ENCODE assay signal across 18 cellular contexts in the genomic region with DNA sequence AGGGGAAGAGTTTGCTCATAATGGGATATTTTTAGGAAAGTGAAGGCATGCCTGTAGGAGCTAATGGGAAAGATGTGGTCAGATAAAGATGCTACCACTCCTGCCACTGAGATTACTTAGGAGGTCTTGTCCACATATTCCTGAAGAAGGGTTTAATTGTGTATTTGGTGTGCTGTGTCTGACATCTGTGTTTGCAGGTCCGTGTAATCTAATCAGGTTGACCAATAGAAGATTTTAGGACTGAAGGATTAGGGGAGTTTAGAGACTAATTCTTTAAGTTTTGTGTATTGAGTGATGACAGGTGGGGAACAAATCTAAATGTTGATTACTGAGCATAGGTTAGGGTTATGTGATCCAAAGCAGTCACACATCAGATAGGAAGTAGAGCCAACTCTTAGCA. TPM values are rescaled to one million over a fixed set of nuclear protein-coding genes. Genes with fewer than 3 reads are reported as not detected.
A peak's percentile ranks its signal among the peaks of the same experiment; 100 is the strongest.
DNase-seq lines count a peak whose midpoint lies in the region; ATAC-seq, FAIRE-seq and TF ChIP-seq lines count a peak whose summit lies in the region.
"Had no signal": no experiment of that assay in that cellular context is flagged by ENCODE, and none has a peak within 500 bp of the region (broad histone marks: within the 10 kb centered on the region; RNA-seq: fewer than 3 reads in every experiment).

No MANE protein-coding gene starts in this region.

- H2BK12ac ChIP-seq in H1 (ENCODE audit: low read depth, low read length), result no peak overlapping the region

- H3K9ac ChIP-seq in H1 (replicated peaks in 1 of 4; ENCODE audit: extremely low read depth in 1 of 4, low read depth in 3 of 4, low read length in 3 of 4), result no peak overlapping the region

- H3K4me3 ChIP-seq in GM23338 (no peak overlapping the region), H1 (ENCODE audit: extremely low read depth in 1 of 4, insufficient read depth in 2 of 4, low read depth in 3 of 4, low read length in 4 of 4) (no peak overlapping the region)
- H3K4me3 ChIP-seq: A549 had no signal

- H3K4ac ChIP-seq in H1 (replicated peaks; ENCODE audit: insufficient read length, low read depth, low read length), result no peak overlapping the region

- no peak overlapping the region for H2BK15ac ChIP-seq in H1 (ENCODE audit: low read length)

- H3K79me2 ChIP-seq in GM23338 (replicated peaks; ENCODE audit: insufficient read depth), result peaks cover 77% of the 10 kb centered on the region
- H3K79me2 ChIP-seq in H1 (ENCODE audit: control insufficient read depth in 1 of 2, insufficient read depth in 2 of 2, low read length in 2 of 2), result peaks cover 0 to 50% of the 10 kb centered on the region in 2 experiments; a peak in 3 of 4 replicates

- peak overlapping the region; percentile 12 for H3K27ac Mint-ChIP-seq in activated naive CD4-positive, alpha-beta T cell treated with anti-CD3 and anti-CD28 coated beads, Interleukin-2, amount 50 U/mL, for 24 hours
- peak overlapping the region; percentile 73 for H3K27ac Mint-ChIP-seq in GM23338
- H3K27ac Mint-ChIP-seq in stimulated activated effector memory CD8-positive, alpha-beta T cell treated with anti-CD3 and anti-CD28 coated beads, Interleukin-12 subunit alpha, Interleukin-12 subunit beta, amount 100 ng/mL, for 72 hours, result peak overlapping the region; percentile 58
- H3K27ac Mint-ChIP-seq: CD8-positive, alpha-beta T cell had no signal

- H3K36me3 ChIP-seq in GM23338 (ENCODE audit: insufficient read depth) (peaks cover 94% of the 10 kb centered on the region), H1 (ENCODE audit: control insufficient read depth in 2 of 4, insufficient read depth in 4 of 4, low read length in 3 of 4) (peaks cover 47 to 100% (median 87%) of the 10 kb centered on the region in 4 experiments)

- no peak for FAIRE-seq in H1 (lab: Jason Lieb, UNC)
- FAIRE-seq: A549, GM12892, GM18507, RCC 7860 had no signal

- H2AFZ ChIP-seq in GM23338 (no peak overlapping the region), H1 (ENCODE audit: low read length) (no peak overlapping the region)

- CTCF ChIA-PET in H1 (lab: Charles Lee; ENCODE audit: partially characterized antibody), result no interaction called here

- no peak overlapping the region for H2BK20ac ChIP-seq in H1 (ENCODE audit: low read length)

- H3K79me1 ChIP-seq in H1 (ENCODE audit: low read depth, low read length), result peaks cover 5% of the 10 kb centered on the region; the same call in 1 of the 2 replicates

- no peak overlapping the region for H4K5ac ChIP-seq in H1 (ENCODE audit: insufficient read length, low read depth, low read length)

- H3K56ac ChIP-seq in H1 (replicated peaks; ENCODE audit: insufficient read length, low read depth, low read length), result no peak overlapping the region

- H3K18ac ChIP-seq in H1 (ENCODE audit: extremely low read depth, low read length), result no peak overlapping the region

- POLR2A ChIA-PET in H1 (lab: Charles Lee; ENCODE audit: partially characterized antibody), result interaction anchor here (0.6 to 5.6 kb wide), 9 partner anchors 8 to 54 kb away, joined by 3 to 46 read pairs (median 3); no protein-coding TSS in a partner anchor

- H4K20me1 ChIP-seq in GM23338 (replicated peaks; ENCODE audit: insufficient read depth) (peaks cover 73% of the 10 kb centered on the region), H1 (replicated peaks in 1 of 2; ENCODE audit: control insufficient read depth in 1 of 2, insufficient read depth in 2 of 2, low read length in 2 of 2) (peaks cover 24 to 37% of the 10 kb centered on the region in 2 experiments)

- H3K4me3 Mint-ChIP-seq in activated naive CD4-positive, alpha-beta T cell treated with anti-CD3 and anti-CD28 coated beads, Interleukin-2, amount 50 U/mL, for 24 hours, result no peak overlapping the region
- no peak overlapping the region for H3K4me3 Mint-ChIP-seq in GM23338
- H3K4me3 Mint-ChIP-seq in stimulated activated effector memory CD8-positive, alpha-beta T cell treated with anti-CD3 and anti-CD28 coated beads, Interleukin-12 subunit alpha, Interleukin-12 subunit beta, amount 100 ng/mL, for 72 hours, result no peak overlapping the region
- H3K4me3 Mint-ChIP-seq: CD8-positive, alpha-beta T cell had no signal

- no peak for TF ChIP-seq CTCF in GM23338 (conservative IDR thresholded peaks at IDR 0.05; ENCODE audit: low read depth in 2 of 2)
- no peak for TF ChIP-seq CTCF in H1 (IDR thresholded peaks at IDR 0.05; ENCODE audit: control extremely low read depth in 1 of 3, insufficient read depth in 1 of 3, low read depth in 1 of 3, low read length in 3 of 3)

- H2BK120ac ChIP-seq in H1 (replicated peaks; ENCODE audit: low read depth, low read length), result no peak overlapping the region

- no peaks in the 10 kb centered on the region for H3K27me3 Mint-ChIP-seq in activated naive CD4-positive, alpha-beta T cell treated with anti-CD3 and anti-CD28 coated beads, Interleukin-2, amount 50 U/mL, for 24 hours
- peaks cover 38% of the 10 kb centered on the region for H3K27me3 Mint-ChIP-seq in GM23338 (ENCODE audit: insufficient read depth, low read depth, poor library complexity)

- H3K36me3 Mint-ChIP-seq in activated naive CD4-positive, alpha-beta T cell treated with anti-CD3 and anti-CD28 coated beads, Interleukin-2, amount 50 U/mL, for 24 hours, result peaks cover 12% of the 10 kb centered on the region
- H3K36me3 Mint-ChIP-seq in GM23338 (ENCODE audit: low read depth), result peaks cover 98% of the 10 kb centered on the region
- H3K36me3 Mint-ChIP-seq in stimulated activated effector memory CD8-positive, alpha-beta T cell treated with anti-CD3 and anti-CD28 coated beads, Interleukin-12 subunit alpha, Interleukin-12 subunit beta, amount 100 ng/mL, for 72 hours, result peaks cover 91% of the 10 kb centered on the region

- no peak overlapping the region for H4K8ac ChIP-seq in H1 (ENCODE audit: extremely low read depth, insufficient read depth, low read length)

- H3K27ac ChIP-seq in GM23338 (ENCODE audit: low read depth) (peak overlapping the region; percentile 51), H1 (ENCODE audit: low read depth, low read length) (no peak overlapping the region)
- H3K27ac ChIP-seq: A549 had no signal

- H2AK5ac ChIP-seq in H1 (ENCODE audit: low read depth, low read length), result no peak overlapping the region

- no peaks in the 10 kb centered on the region for H3K27me3 ChIP-seq in GM23338 (ENCODE audit: insufficient read depth)
- no peaks in the 10 kb centered on the region for H3K27me3 ChIP-seq in H1 (replicated peaks in 1 of 4; ENCODE audit: control insufficient read depth in 3 of 4, extremely low read depth in 1 of 4, insufficient read depth in 3 of 4, low read length in 3 of 4)

- H3K4me1 ChIP-seq in GM23338 (ENCODE audit: insufficient read depth) (peaks cover 21% of the 10 kb centered on the region), H1 (replicated peaks in 1 of 4; ENCODE audit: control insufficient read depth in 3 of 4, insufficient read depth in 4 of 4, low read length in 3 of 4) (peaks cover 0 to 9% (median 5%) of the 10 kb centered on the region in 4 experiments; a peak in 6 of 7 replicates)

- TF ChIP-seq RAD21 in H1 (IDR thresholded peaks at IDR 0.05 in 1 of 2, conservative IDR thresholded peaks at IDR 0.05 in 1 of 2; ENCODE audit: low read depth in 2 of 2, low read length in 2 of 2), result no peak

- H3K4me1 Mint-ChIP-seq in activated naive CD4-positive, alpha-beta T cell treated with anti-CD3 and anti-CD28 coated beads, Interleukin-2, amount 50 U/mL, for 24 hours, result peaks cover 33% of the 10 kb centered on the region
- H3K4me1 Mint-ChIP-seq in GM23338, result peaks cover 76% of the 10 kb centered on the region
- peaks cover 38% of the 10 kb centered on the region for H3K4me1 Mint-ChIP-seq in stimulated activated effector memory CD8-positive, alpha-beta T cell treated with anti-CD3 and anti-CD28 coated beads, Interleukin-12 subunit alpha, Interleukin-12 subunit beta, amount 100 ng/mL, for 72 hours

- DNase-seq in activated naive CD4-positive, alpha-beta T cell treated with anti-CD3 and anti-CD28 coated beads, Interleukin-2, amount 50 U/mL, for 16 hours, result no peak
- DNase-seq in GM23338 (ENCODE audit: low spot score) (no peak), H1 (ENCODE audit: low read depth in 1 of 2, low spot score in 2 of 2) (no peak), NCI-H2107 (lab: John Stamatoyannopoulos, UW) (no peak), DMS53 treated with DMSO at 0.1 percent for 48 hours (lab: John Stamatoyannopoulos, UW; ENCODE audit: unreplicated experiment) (no peak)
- DNase-seq in stimulated activated effector memory CD8-positive, alpha-beta T cell treated with anti-CD3 and anti-CD28 coated beads, Interleukin-12 subunit alpha, Interleukin-12 subunit beta, amount 100 ng/mL, for 72 hours (ENCODE audit: low spot score in 2 of 2), result no peak
- DNase-seq: CD8-positive, alpha-beta T cell; DMS53; NCI-H1105 treated with DMSO at 0.1 percent for 48 hours; NCI-H1694 treated with DMSO at 0.1 percent for 48 hours; NCI-H510A; NCI-H748 treated with DMSO at 0.1 percent for 48 hours; Right ventricle myocardium superior had no signal

- no peak for TF ChIP-seq POLR2A in H1 (IDR thresholded peaks at IDR 0.05; ENCODE audit: control extremely low read depth in 1 of 2, low read depth in 2 of 2, low read length in 2 of 2)

- no peaks in the 10 kb centered on the region for H3K9me2 ChIP-seq in GM23338 (ENCODE audit: insufficient read depth)

- no peak overlapping the region for H2BK5ac ChIP-seq in H1 (ENCODE audit: low read depth, low read length)

- no peaks in the 10 kb centered on the region for H3K9me3 Mint-ChIP-seq in activated naive CD4-positive, alpha-beta T cell treated with anti-CD3 and anti-CD28 coated beads, Interleukin-2, amount 50 U/mL, for 24 hours
- H3K9me3 Mint-ChIP-seq in GM23338, result 0 out of 3 replicates have a peak, but pooled peaks cover 2% of the 10 kb centered on the region
- H3K9me3 Mint-ChIP-seq in stimulated activated effector memory CD8-positive, alpha-beta T cell treated with anti-CD3 and anti-CD28 coated beads, Interleukin-12 subunit alpha, Interleukin-12 subunit beta, amount 100 ng/mL, for 72 hours, result no peaks in the 10 kb centered on the region
- H3K9me3 Mint-ChIP-seq: CD8-positive, alpha-beta T cell had no signal

- WGBS in H1 (ENCODE audit: extremely low coverage in 1 of 2, insufficient coverage in 1 of 2, insufficient read length in 1 of 2, insufficient replicate concordance in 2 of 2, low coverage in 1 of 2, low lambda C conversion rate in 2 of 2, missing lambda C conversion rate in 1 of 2), 2 experiments, result 80% methylated on average over 1 of the region's 1 CpG; no CpG with 5 or more reads in 1 of the 2 experiments

- no peak overlapping the region for H3K23ac ChIP-seq in H1 (ENCODE audit: insufficient read length)

- H4K91ac ChIP-seq in H1 (replicated peaks; ENCODE audit: insufficient read length, low read length), result no peak overlapping the region

- no peak overlapping the region for H3K14ac ChIP-seq in H1 (ENCODE audit: insufficient read length)

- peaks cover 74% of the 10 kb centered on the region for H3F3A ChIP-seq in GM23338 (replicated peaks; ENCODE audit: low read depth)

- no peak for TF ChIP-seq EP300 in H1 (IDR thresholded peaks at IDR 0.05; ENCODE audit: borderline replicate concordance in 1 of 2, low read depth in 2 of 2, low read length in 2 of 2)

- ATAC-seq in GM23338, result no peak
- no peak for ATAC-seq in stimulated activated effector memory CD8-positive, alpha-beta T cell treated with anti-CD3 and anti-CD28 coated beads, Interleukin-12 subunit alpha, Interleukin-12 subunit beta, amount 100 ng/mL, for 72 hours
- ATAC-seq: A549; CD8-positive, alpha-beta T cell had no signal

- H3K23me2 ChIP-seq in H1 (ENCODE audit: low read depth, low read length), result no peaks in the 10 kb centered on the region

- no peak overlapping the region for H3K4me2 ChIP-seq in GM23338
- H3K4me2 ChIP-seq in H1 (ENCODE audit: insufficient read depth in 1 of 2, low read depth in 2 of 2, low read length in 2 of 2), result no peak overlapping the region
- H3K4me2 ChIP-seq: A549 had no signal

- H3K9me3 ChIP-seq in H1 (ENCODE audit: insufficient read depth in 2 of 2, low read depth in 1 of 2, low read length in 1 of 2), result no peaks in the 10 kb centered on the region
- H3K9me3 ChIP-seq: A549 had no signal

RNA-seq across cellular contexts. Expression of a gene that starts 57.2 kb away (rescaled TPM):
- 156 and 158 TPM in 2 replicates for total RNA-seq in GM23338 (2014; rRNA removed; shearing (Covaris generic))
- polyA plus RNA-seq in GM23338 (2016; fragmentation: Nextera tagmentation; extraction: Ambion mirVana) (75.5 and 84.2 TPM in 2 replicates), H1 (2011; rRNA removed) (37.7 and 43.8 TPM in 2 replicates)
- 213 and 216 TPM in 2 replicates for total RNA-seq in H1 (2021; fragmentation: NEBNext Ultra II Directional; extraction: Animal tissue kit (Norgen Biotek cat#: 25700))
- 57.6 TPM for polyA plus RNA-seq in H1 (2011; cell fraction: cytosol; rRNA removed)
- 123 TPM for polyA plus RNA-seq in H1 (2011; cell fraction: nucleus; rRNA removed)
- polyA plus RNA-seq in H1 (2012, experiment 1 of 2), result 83.3 to 114 TPM (median 103 TPM) in 4 replicates
- polyA plus RNA-seq in H1 (2012, experiment 2 of 2), result 16.3 TPM
- polyA plus RNA-seq in H1 (2013, experiment 1 of 2), result 91.7 TPM
- 84.6 TPM for polyA plus RNA-seq in H1 (2013, experiment 2 of 2)
- polyA minus RNA-seq in H1 (2011; rRNA and poly(A)+ RNA removed), result 192 and 212 TPM in 2 replicates
- polyA minus RNA-seq in H1 (2011; cell fraction: cytosol; rRNA and poly(A)+ RNA removed), result 75.4 TPM
- polyA minus RNA-seq in H1 (2011; cell fraction: nucleus; rRNA and poly(A)+ RNA removed), result 179 TPM

Comparison
In these comparisons a context has a peak if more than half of its experiments do, and no peak if none do; other contexts are left out.
1. H3K27ac Mint-ChIP-seq: peak in every context shown above with its lines; median percentile 73 in GM23338; 58 in stimulated activated effector memory CD8-positive, alpha-beta T cell treated with anti-CD3 and anti-CD28 coated beads, Interleukin-12 subunit alpha, Interleukin-12 subunit beta, amount 100 ng/mL, for 72 hours; 12 in activated naive CD4-positive, alpha-beta T cell treated with anti-CD3 and anti-CD28 coated beads, Interleukin-2, amount 50 U/mL, for 24 hours.